In genomic region chrX:46180258-46180687, GRCh38 we compare ENCODE assay signal across 8 cellular contexts.
DNase-seq lines count a peak whose midpoint lies in the region; ATAC-seq, FAIRE-seq and TF ChIP-seq lines count a peak whose summit lies in the region.

No MANE protein-coding gene starts in this region.

- DNase-seq in SJSA1 (ENCODE audit: low read depth in 1 of 2, low spot score in 2 of 2) (peak; percentile 85 to 86), keratinocyte (ENCODE audit: low read depth, low spot score) (no peak), psoas muscle (no peak)
- no peak for DNase-seq in activated naive CD4-positive, alpha-beta T cell treated with anti-CD3 and anti-CD28 coated beads for 36 hours

- no peak for TF ChIP-seq POLR2A in GM18505 (IDR thresholded peaks at IDR 0.05; ENCODE audit: borderline replicate concordance, extremely low read depth, insufficient read depth, insufficient read length)

- H3K36me3 Mint-ChIP-seq in activated naive CD4-positive, alpha-beta T cell treated with anti-CD3 and anti-CD28 coated beads for 36 hours (ENCODE audit: low read depth) = no peaks in the 10 kb centered on the region

- H3K9me3 Mint-ChIP-seq in activated naive CD4-positive, alpha-beta T cell treated with anti-CD3 and anti-CD28 coated beads for 36 hours = peaks cover 4% of the 10 kb centered on the region

- no peak for TF ChIP-seq CTCF in keratinocyte (optimal IDR thresholded peaks at IDR 0.05 in 1 of 3, IDR thresholded peaks at IDR 0.05 in 1 of 3, conservative IDR thresholded peaks at IDR 0.05 in 1 of 3; ENCODE audit: extremely low read depth in 1 of 3, insufficient read depth in 2 of 3, low read length in 3 of 3)
- no peak for TF ChIP-seq CTCF in psoas muscle (IDR thresholded peaks at IDR 0.05)

- no peaks in the 10 kb centered on the region for H3K27me3 ChIP-seq in ACC112 (ENCODE audit: insufficient read depth, low read length)
- H3K27me3 ChIP-seq in SJSA1 (replicated peaks) = no peaks in the 10 kb centered on the region
- H3K27me3 ChIP-seq in keratinocyte (ENCODE audit: control insufficient read depth, extremely low read depth, insufficient read depth, low read length) = no peaks in the 10 kb centered on the region
- H3K27me3 ChIP-seq in psoas muscle (ENCODE audit: insufficient read depth in 3 of 3, low read length in 2 of 3) = peaks cover 0 to 3% (median 0%) of the 10 kb centered on the region in 3 donors

- peak; percentile 55 for ATAC-seq in GM18873 (IDR thresholded peaks at IDR 0.05; ENCODE audit: low FRiP score, unreplicated experiment)
- peak; percentile 83 for ATAC-seq in HG03135 (IDR thresholded peaks at IDR 0.05; ENCODE audit: unreplicated experiment)
- ATAC-seq in psoas muscle = no peak
- ATAC-seq in GM18505 (IDR thresholded peaks at IDR 0.05; ENCODE audit: unreplicated experiment) = no peak

- H3K27ac ChIP-seq in ACC112 (ENCODE audit: low read depth, low read length) (peak overlapping the region; percentile 76), SJSA1 (peak overlapping the region; percentile 94), keratinocyte (ENCODE audit: control insufficient read depth, insufficient read depth, low read length) (peak overlapping the region; percentile 38), psoas muscle (no peak overlapping the region)

- H3K4me2 ChIP-seq in keratinocyte (ENCODE audit: control insufficient read depth, extremely low read depth, insufficient read depth, low read depth, low read length) = peak overlapping the region; percentile 29

- H3K79me2 ChIP-seq in ACC112 (ENCODE audit: control insufficient read depth, insufficient read depth, low read length, unreplicated experiment) = no peaks in the 10 kb centered on the region
- H3K79me2 ChIP-seq in keratinocyte (ENCODE audit: control insufficient read depth, insufficient read depth, low read length) = peaks cover 2% of the 10 kb centered on the region

- CTCF ChIA-PET in activated naive CD4-positive, alpha-beta T cell treated with anti-CD3 and anti-CD28 coated beads for 36 hours (lab: Charles Lee) = no interaction called here

- dilution Hi-C loops in keratinocyte (cut with MboI; ENCODE audit: extremely low pct_ligation_motif_present, low sequenced_read_pairs) = no loop called here

- intact Hi-C loops in psoas muscle (cut with DNase I) = no loop called here
- intact Hi-C loops in activated naive CD4-positive, alpha-beta T cell treated with anti-CD3 and anti-CD28 coated beads for 36 hours (cut with micrococcal nuclease) = no loop called here

- H3K27me3 Mint-ChIP-seq in activated naive CD4-positive, alpha-beta T cell treated with anti-CD3 and anti-CD28 coated beads for 36 hours (ENCODE audit: low read depth) = no peaks in the 10 kb centered on the region

- H3K4me3 ChIP-seq in ACC112 (ENCODE audit: low read depth, low read length) (no peak overlapping the region), SJSA1 (no peak overlapping the region), keratinocyte (ENCODE audit: control insufficient read depth in 2 of 3, extremely low read depth in 1 of 3, insufficient read depth in 2 of 3, low read depth in 1 of 3, low read length in 3 of 3) (no peak overlapping the region), psoas muscle (no peak overlapping the region)

- H3K9me3 ChIP-seq in SJSA1 (replicated peaks) (no peaks in the 10 kb centered on the region), keratinocyte (ENCODE audit: control insufficient read depth, low read depth, low read length) (peaks cover 5% of the 10 kb centered on the region), psoas muscle (no peaks in the 10 kb centered on the region)

- no peak overlapping the region for H2AFZ ChIP-seq in ACC112 (ENCODE audit: low read length, unreplicated experiment)
- no peak overlapping the region for H2AFZ ChIP-seq in keratinocyte (ENCODE audit: control insufficient read depth, low read length)

- H3K4me3 Mint-ChIP-seq in activated naive CD4-positive, alpha-beta T cell treated with anti-CD3 and anti-CD28 coated beads for 36 hours = no peak overlapping the region

- no peak overlapping the region for H3K27ac Mint-ChIP-seq in activated naive CD4-positive, alpha-beta T cell treated with anti-CD3 and anti-CD28 coated beads for 36 hours

- FAIRE-seq in keratinocyte (lab: Jason Lieb, UNC) = peak; percentile 52

- peaks cover 24% of the 10 kb centered on the region for H3K4me1 ChIP-seq in ACC112 (ENCODE audit: control insufficient read depth, insufficient read depth, low read length, unreplicated experiment)
- peaks cover 18% of the 10 kb centered on the region for H3K4me1 ChIP-seq in SJSA1 (replicated peaks)
- H3K4me1 ChIP-seq in keratinocyte (ENCODE audit: control insufficient read depth, extremely low read depth, insufficient read depth, low read length) = peaks cover 28% of the 10 kb centered on the region
- no peaks in the 10 kb centered on the region for H3K4me1 ChIP-seq in psoas muscle

- no peaks in the 10 kb centered on the region for H3K9me1 ChIP-seq in keratinocyte (ENCODE audit: control insufficient read depth, extremely low read depth, insufficient read depth, low read length)

- H4K20me1 ChIP-seq in keratinocyte (ENCODE audit: control insufficient read depth, extremely low read depth, insufficient read depth, low read length) = no peaks in the 10 kb centered on the region

- no peak overlapping the region for H3K9ac ChIP-seq in keratinocyte (ENCODE audit: control insufficient read depth, extremely low read depth, insufficient read depth, low read length)

- 26 to 67% (median 54%) methylated on average over 3 of the region's 3 CpGs for WGBS in psoas muscle, 3 donors

- peaks cover 9% of the 10 kb centered on the region for H3K4me1 Mint-ChIP-seq in activated naive CD4-positive, alpha-beta T cell treated with anti-CD3 and anti-CD28 coated beads for 36 hours (ENCODE audit: low read depth)

- H3K36me3 ChIP-seq in ACC112 (ENCODE audit: insufficient read depth, low read length) (no peaks in the 10 kb centered on the region), SJSA1 (no peaks in the 10 kb centered on the region), keratinocyte (ENCODE audit: control insufficient read depth in 2 of 2, extremely low read depth in 1 of 2, insufficient read depth in 2 of 2, low read length in 2 of 2) (no peaks in the 10 kb centered on the region), psoas muscle (ENCODE audit: insufficient read depth in 1 of 2, low read depth in 1 of 2) (no peaks in the 10 kb centered on the region)

Comparison
In these comparisons a context has a peak if more than half of its experiments do, and no peak if none do; other contexts are left out.
1. ATAC-seq: peak in GM18873 (single experiment) and HG03135 (single experiment); none in psoas muscle (0 of 4) and GM18505 (single experiment).
2. DNase-seq: peak in SJSA1 (2 of 2); none in keratinocyte (single experiment), psoas muscle (0 of 2) and activated naive CD4-positive, alpha-beta T cell treated with anti-CD3 and anti-CD28 coated beads for 36 hours (single experiment).